In the genomic region with DNA sequence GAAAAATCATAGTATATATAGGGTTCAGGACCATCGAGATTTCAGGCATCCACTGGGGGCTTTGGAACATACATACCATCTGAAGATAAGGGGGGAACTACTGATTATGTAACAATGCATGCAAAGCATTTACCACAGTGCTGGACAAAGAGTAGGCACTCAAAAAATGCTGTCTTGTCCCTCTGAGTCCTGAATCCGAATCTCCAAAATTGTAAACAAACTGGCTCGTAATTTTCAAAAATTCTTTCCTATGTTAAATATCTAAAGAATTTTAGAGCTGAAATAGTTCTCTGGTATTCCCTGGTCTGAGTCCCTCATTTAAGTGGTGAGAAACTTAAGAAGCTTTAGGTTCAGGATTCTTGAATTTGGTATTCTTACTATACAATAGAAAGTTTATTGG, we compare ENCODE assay signal across 1 cellular context.
TF ChIP-seq lines count a peak whose summit lies in the region.

No MANE protein-coding gene starts in this region.

TF ChIP-seq in GM23338, 12 proteins besides CTCF, POLR2A, EP300 and RAD21 (continued from another document):
- TF ChIP-seq, protein P1, sequence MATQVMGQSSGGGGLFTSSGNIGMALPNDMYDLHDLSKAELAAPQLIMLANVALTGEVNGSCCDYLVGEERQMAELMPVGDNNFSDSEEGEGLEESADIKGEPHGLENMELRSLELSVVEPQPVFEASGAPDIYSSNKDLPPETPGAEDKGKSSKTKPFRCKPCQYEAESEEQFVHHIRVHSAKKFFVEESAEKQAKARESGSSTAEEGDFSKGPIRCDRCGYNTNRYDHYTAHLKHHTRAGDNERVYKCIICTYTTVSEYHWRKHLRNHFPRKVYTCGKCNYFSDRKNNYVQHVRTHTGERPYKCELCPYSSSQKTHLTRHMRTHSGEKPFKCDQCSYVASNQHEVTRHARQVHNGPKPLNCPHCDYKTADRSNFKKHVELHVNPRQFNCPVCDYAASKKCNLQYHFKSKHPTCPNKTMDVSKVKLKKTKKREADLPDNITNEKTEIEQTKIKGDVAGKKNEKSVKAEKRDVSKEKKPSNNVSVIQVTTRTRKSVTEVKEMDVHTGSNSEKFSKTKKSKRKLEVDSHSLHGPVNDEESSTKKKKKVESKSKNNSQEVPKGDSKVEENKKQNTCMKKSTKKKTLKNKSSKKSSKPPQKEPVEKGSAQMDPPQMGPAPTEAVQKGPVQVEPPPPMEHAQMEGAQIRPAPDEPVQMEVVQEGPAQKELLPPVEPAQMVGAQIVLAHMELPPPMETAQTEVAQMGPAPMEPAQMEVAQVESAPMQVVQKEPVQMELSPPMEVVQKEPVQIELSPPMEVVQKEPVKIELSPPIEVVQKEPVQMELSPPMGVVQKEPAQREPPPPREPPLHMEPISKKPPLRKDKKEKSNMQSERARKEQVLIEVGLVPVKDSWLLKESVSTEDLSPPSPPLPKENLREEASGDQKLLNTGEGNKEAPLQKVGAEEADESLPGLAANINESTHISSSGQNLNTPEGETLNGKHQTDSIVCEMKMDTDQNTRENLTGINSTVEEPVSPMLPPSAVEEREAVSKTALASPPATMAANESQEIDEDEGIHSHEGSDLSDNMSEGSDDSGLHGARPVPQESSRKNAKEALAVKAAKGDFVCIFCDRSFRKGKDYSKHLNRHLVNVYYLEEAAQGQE (IDR thresholded peaks at IDR 0.05; ENCODE audit: unreplicated experiment): no peak
- TF ChIP-seq EZH2 (IDR thresholded peaks at IDR 0.05; ENCODE audit: low read depth, unreplicated experiment): no peak
- TF ChIP-seq CREB1 (CRISPR knock-in tag; IDR thresholded peaks at IDR 0.05; ENCODE audit: low read depth): no peak
- TF ChIP-seq, protein P2, sequence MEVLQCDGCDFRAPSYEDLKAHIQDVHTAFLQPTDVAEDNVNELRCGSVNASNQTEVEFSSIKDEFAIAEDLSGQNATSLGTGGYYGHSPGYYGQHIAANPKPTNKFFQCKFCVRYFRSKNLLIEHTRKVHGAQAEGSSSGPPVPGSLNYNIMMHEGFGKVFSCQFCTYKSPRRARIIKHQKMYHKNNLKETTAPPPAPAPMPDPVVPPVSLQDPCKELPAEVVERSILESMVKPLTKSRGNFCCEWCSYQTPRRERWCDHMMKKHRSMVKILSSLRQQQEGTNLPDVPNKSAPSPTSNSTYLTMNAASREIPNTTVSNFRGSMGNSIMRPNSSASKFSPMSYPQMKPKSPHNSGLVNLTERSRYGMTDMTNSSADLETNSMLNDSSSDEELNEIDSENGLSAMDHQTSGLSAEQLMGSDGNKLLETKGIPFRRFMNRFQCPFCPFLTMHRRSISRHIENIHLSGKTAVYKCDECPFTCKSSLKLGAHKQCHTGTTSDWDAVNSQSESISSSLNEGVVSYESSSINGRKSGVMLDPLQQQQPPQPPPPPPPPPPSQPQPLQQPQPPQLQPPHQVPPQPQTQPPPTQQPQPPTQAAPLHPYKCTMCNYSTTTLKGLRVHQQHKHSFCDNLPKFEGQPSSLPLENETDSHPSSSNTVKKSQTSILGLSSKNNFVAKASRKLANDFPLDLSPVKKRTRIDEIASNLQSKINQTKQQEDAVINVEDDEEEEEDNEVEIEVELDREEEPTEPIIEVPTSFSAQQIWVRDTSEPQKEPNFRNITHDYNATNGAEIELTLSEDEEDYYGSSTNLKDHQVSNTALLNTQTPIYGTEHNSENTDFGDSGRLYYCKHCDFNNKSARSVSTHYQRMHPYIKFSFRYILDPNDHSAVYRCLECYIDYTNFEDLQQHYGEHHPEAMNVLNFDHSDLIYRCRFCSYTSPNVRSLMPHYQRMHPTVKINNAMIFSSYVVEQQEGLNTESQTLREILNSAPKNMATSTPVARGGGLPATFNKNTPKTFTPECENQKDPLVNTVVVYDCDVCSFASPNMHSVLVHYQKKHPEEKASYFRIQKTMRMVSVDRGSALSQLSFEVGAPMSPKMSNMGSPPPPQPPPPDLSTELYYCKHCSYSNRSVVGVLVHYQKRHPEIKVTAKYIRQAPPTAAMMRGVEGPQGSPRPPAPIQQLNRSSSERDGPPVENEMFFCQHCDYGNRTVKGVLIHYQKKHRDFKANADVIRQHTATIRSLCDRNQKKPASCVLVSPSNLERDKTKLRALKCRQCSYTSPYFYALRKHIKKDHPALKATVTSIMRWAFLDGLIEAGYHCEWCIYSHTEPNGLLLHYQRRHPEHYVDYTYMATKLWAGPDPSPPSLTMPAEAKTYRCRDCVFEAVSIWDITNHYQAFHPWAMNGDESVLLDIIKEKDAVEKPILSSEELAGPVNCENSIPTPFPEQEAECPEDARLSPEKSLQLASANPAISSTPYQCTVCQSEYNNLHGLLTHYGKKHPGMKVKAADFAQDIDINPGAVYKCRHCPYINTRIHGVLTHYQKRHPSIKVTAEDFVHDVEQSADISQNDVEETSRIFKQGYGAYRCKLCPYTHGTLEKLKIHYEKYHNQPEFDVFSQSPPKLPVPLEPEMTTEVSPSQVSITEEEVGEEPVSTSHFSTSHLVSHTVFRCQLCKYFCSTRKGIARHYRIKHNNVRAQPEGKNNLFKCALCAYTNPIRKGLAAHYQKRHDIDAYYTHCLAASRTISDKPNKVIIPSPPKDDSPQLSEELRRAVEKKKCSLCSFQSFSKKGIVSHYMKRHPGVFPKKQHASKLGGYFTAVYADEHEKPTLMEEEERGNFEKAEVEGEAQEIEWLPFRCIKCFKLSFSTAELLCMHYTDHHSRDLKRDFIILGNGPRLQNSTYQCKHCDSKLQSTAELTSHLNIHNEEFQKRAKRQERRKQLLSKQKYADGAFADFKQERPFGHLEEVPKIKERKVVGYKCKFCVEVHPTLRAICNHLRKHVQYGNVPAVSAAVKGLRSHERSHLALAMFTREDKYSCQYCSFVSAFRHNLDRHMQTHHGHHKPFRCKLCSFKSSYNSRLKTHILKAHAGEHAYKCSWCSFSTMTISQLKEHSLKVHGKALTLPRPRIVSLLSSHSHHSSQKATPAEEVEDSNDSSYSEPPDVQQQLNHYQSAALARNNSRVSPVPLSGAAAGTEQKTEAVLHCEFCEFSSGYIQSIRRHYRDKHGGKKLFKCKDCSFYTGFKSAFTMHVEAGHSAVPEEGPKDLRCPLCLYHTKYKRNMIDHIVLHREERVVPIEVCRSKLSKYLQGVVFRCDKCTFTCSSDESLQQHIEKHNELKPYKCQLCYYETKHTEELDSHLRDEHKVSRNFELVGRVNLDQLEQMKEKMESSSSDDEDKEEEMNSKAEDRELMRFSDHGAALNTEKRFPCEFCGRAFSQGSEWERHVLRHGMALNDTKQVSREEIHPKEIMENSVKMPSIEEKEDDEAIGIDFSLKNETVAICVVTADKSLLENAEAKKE (CRISPR knock-in tag; IDR thresholded peaks at IDR 0.05): no peak
- no peak for TF ChIP-seq ETS1 (IDR thresholded peaks at IDR 0.05)
- TF ChIP-seq NANOG (IDR thresholded peaks at IDR 0.05; ENCODE audit: borderline replicate concordance): no peak
- no peak for TF ChIP-seq JUNB (IDR thresholded peaks at IDR 0.05; ENCODE audit: unreplicated experiment)
- TF ChIP-seq EZH2phosphoT487 (IDR thresholded peaks at IDR 0.05; ENCODE audit: unreplicated experiment): no peak
